Comparison of ENCODE assay signal across 38 cellular contexts in genomic region chr20:22611636-22612035, GRCh38. TPM values are rescaled to one million over a fixed set of nuclear protein-coding genes. Genes with fewer than 3 reads are reported as not detected.
"Had no signal": no experiment of that assay in that cellular context is flagged by ENCODE, and none has a peak within 500 bp of the region (broad histone marks: within the 10 kb centered on the region; RNA-seq: fewer than 3 reads in every experiment).

No MANE protein-coding gene starts in this region.

- H3K27me3 Mint-ChIP-seq: stimulated activated naive CD8-positive, alpha-beta T cell treated with anti-CD3 and anti-CD28 coated beads, Interleukin-15, amount 100 ng/mL, for 72 hours had no signal

- H3K27me3 ChIP-seq: right atrium auricular region, thyroid gland, vagina had no signal

- DNase-seq: effector CD8-positive, alpha-beta T cell; foreskin keratinocyte; heart left ventricle; immature natural killer cell; islet precursor cell; kidney glomerular epithelial cell; left colon; left ventricle myocardium superior; lower lobe of right lung; naive thymus-derived CD8-positive, alpha-beta T cell; nephron progenitor cell; nucleus accumbens; stimulated activated CD4-positive, alpha-beta T cell treated with anti-CD3 and anti-CD28 coated beads, Interleukin-12 subunit alpha, Interleukin-12 subunit beta, amount 100 ng/mL, for 4 hours; stimulated activated CD4-positive, alpha-beta T cell treated with anti-CD3 and anti-CD28 coated beads, Interleukin-1b, Interleukin-23, amount 100 ng/mL, for 48 hours; stimulated activated CD4-positive, alpha-beta T cell treated with anti-CD3 and anti-CD28 coated beads, Interleukin-4, amount 100 ng/mL, for 1 hour; stimulated activated CD8-positive, alpha-beta memory T cell treated with anti-CD3 and anti-CD28 coated beads, Interleukin-4, amount 100 ng/mL, for 48 hours; stimulated activated naive CD4-positive, alpha-beta T cell; stimulated activated naive CD8-positive, alpha-beta T cell treated with anti-CD3 and anti-CD28 coated beads, Interleukin-15, amount 100 ng/mL, for 72 hours; thyroid gland; trophoblast cell had no signal

- ATAC-seq: foreskin keratinocyte; gastroesophageal sphincter; heart left ventricle; left colon; left ventricle myocardium superior; lower lobe of right lung; naive thymus-derived CD8-positive, alpha-beta T cell; sciatic nerve; stimulated activated naive CD8-positive, alpha-beta T cell treated with anti-CD3 and anti-CD28 coated beads, Interleukin-15, amount 100 ng/mL, for 72 hours had no signal

- H3K27ac ChIP-seq: esophagus muscularis mucosa, foreskin keratinocyte, gastroesophageal sphincter, heart left ventricle, hepatocyte, lower lobe of right lung, prostate gland, right atrium auricular region, thyroid gland, vagina had no signal

- H3K36me3 ChIP-seq: esophagus muscularis mucosa, gastroesophageal sphincter, heart left ventricle, lower lobe of right lung, prostate gland, right atrium auricular region, thyroid gland, vagina had no signal

- H3K36me3 Mint-ChIP-seq: immature natural killer cell; naive thymus-derived CD8-positive, alpha-beta T cell had no signal

- H3K4me3 Mint-ChIP-seq: dendritic cell treated with granulocyte-macrophage colony-stimulating factor and Interleukin-4, amounts not matched to agents 40 ng/mL and 50 ng/mL, for 4 days; immature natural killer cell; naive thymus-derived CD8-positive, alpha-beta T cell; nephron progenitor cell; stimulated activated naive CD8-positive, alpha-beta T cell treated with anti-CD3 and anti-CD28 coated beads, Interleukin-15, amount 100 ng/mL, for 72 hours had no signal

- H3K4me1 ChIP-seq: esophagus muscularis mucosa, foreskin keratinocyte, gastroesophageal sphincter, heart left ventricle, lower lobe of right lung, prostate gland, right atrium auricular region, vagina had no signal

- H3K9me3 Mint-ChIP-seq: dendritic cell treated with granulocyte-macrophage colony-stimulating factor and Interleukin-4, amounts not matched to agents 40 ng/mL and 50 ng/mL, for 4 days; nephron progenitor cell had no signal

- H3K27ac Mint-ChIP-seq: dendritic cell treated with granulocyte-macrophage colony-stimulating factor and Interleukin-4, amounts not matched to agents 40 ng/mL and 50 ng/mL, for 4 days; immature natural killer cell; naive thymus-derived CD8-positive, alpha-beta T cell; nephron progenitor cell; stimulated activated naive CD8-positive, alpha-beta T cell treated with anti-CD3 and anti-CD28 coated beads, Interleukin-15, amount 100 ng/mL, for 72 hours had no signal

- H3K9me3 ChIP-seq: esophagus muscularis mucosa, gastroesophageal sphincter, heart left ventricle, lower lobe of right lung, prostate gland, right atrium auricular region, thyroid gland, vagina had no signal

- H3K4me3 ChIP-seq: esophagus muscularis mucosa, gastroesophageal sphincter, heart left ventricle, hepatocyte, lower lobe of right lung, prostate gland, right atrium auricular region, smooth muscle cell, thyroid gland, vagina had no signal

- H3K4me1 Mint-ChIP-seq: immature natural killer cell; naive thymus-derived CD8-positive, alpha-beta T cell; nephron progenitor cell; stimulated activated naive CD8-positive, alpha-beta T cell treated with anti-CD3 and anti-CD28 coated beads, Interleukin-15, amount 100 ng/mL, for 72 hours had no signal

RNA-seq across cellular contexts. Expression of gene FOXA2, which starts 27.3 kb away (rescaled TPM):
- total RNA-seq: endothelial cell of umbilical vein; epithelial cell of proximal tubule; esophagus muscularis mucosa; fibroblast of lung; gastroesophageal sphincter; heart left ventricle; left ventricle myocardium superior; mesenteric fat pad; myocyte; naive thymus-derived CD8-positive, alpha-beta T cell; osteocyte; right atrium auricular region; sciatic nerve; smooth muscle cell; subcutaneous adipose tissue; temporal lobe; ureter; vagina had no signal
- polyA plus RNA-seq: endothelial cell of umbilical vein; fibroblast of lung; heart left ventricle; immature natural killer cell; naive thymus-derived CD8-positive, alpha-beta T cell; smooth muscle cell had no signal
